24 cellular contexts compared by ENCODE assay signal in the genomic region with DNA sequence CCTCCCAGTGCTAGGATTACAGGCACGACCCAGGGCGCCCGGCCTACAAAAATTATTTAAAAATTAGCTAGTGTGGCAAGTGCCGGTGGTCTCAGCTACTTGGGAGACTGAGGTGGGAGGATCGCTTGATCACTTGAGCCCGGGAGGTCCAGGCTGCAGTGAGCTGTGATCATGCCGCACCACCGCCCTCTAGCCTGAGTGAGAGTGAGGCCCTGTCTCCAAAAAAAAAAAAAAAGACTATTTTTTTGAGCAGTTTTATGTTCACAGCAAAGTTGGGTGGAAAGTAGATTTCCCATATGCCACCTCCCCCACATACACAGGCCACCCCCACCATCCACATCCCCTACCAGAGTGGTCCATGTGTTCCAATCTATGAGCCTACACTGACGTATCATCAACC.
"Had no signal": no experiment of that assay in that cellular context is flagged by ENCODE, and none has a peak within 500 bp of the region (broad histone marks: within the 10 kb centered on the region; RNA-seq: fewer than 3 reads in every experiment).

No MANE protein-coding gene starts in this region.

- H3K9me3 ChIP-seq: colonic mucosa, esophagus squamous epithelium, gastrocnemius medialis, heart right ventricle, left lung, lower lobe of right lung had no signal

- H3K36me3 ChIP-seq: colonic mucosa, esophagus squamous epithelium, gastrocnemius medialis, heart right ventricle, left lung, lower lobe of right lung had no signal

- H3K27me3 ChIP-seq: colonic mucosa had no signal

- H3K4me1 ChIP-seq: colonic mucosa, esophagus squamous epithelium, left lung, lower lobe of right lung had no signal

- DNase-seq: colonic mucosa; cortex of kidney; effector CD8-positive, alpha-beta T cell; effector memory CD8-positive, alpha-beta T cell; endodermal cell; erythroblast; esophagus squamous epithelium; foreskin fibroblast; foreskin melanocyte; gastrocnemius medialis; head of caudate nucleus; heart right ventricle; hippocampal formation; islet precursor cell; left cardiac atrium; left lung; left ventricle myocardium superior; lower lobe of right lung; mesendoderm; midbrain; naive B cell had no signal

- H3K27ac ChIP-seq: colonic mucosa, epithelial cell of prostate, esophagus squamous epithelium, gastrocnemius medialis, heart right ventricle, left lung, lower lobe of right lung had no signal

- H3K27me3 Mint-ChIP-seq: dendritic cell treated with granulocyte-macrophage colony-stimulating factor and Interleukin-4, amounts not matched to agents 40 ng/mL and 50 ng/mL, for 4 days had no signal

- H3K4me3 ChIP-seq: colonic mucosa, esophagus squamous epithelium, gastrocnemius medialis, heart right ventricle, left lung, lower lobe of right lung had no signal

- H3K4me3 Mint-ChIP-seq: dendritic cell treated with granulocyte-macrophage colony-stimulating factor and Interleukin-4, amounts not matched to agents 40 ng/mL and 50 ng/mL, for 4 days; effector memory CD8-positive, alpha-beta T cell; endodermal cell; memory B cell; naive B cell had no signal

- H3K36me3 Mint-ChIP-seq: memory B cell, naive B cell had no signal

- H3K9me3 Mint-ChIP-seq: dendritic cell treated with granulocyte-macrophage colony-stimulating factor and Interleukin-4, amounts not matched to agents 40 ng/mL and 50 ng/mL, for 4 days; effector memory CD8-positive, alpha-beta T cell; endodermal cell; memory B cell had no signal

- H3K27ac Mint-ChIP-seq: dendritic cell treated with granulocyte-macrophage colony-stimulating factor and Interleukin-4, amounts not matched to agents 40 ng/mL and 50 ng/mL, for 4 days; endodermal cell; memory B cell had no signal
